21 cellular contexts compared by ENCODE assay signal in genomic region chr14:21415329-21415728, GRCh38.
"Had no signal": no experiment of that assay in that cellular context is flagged by ENCODE, and none has a peak within 500 bp of the region (broad histone marks: within the 10 kb centered on the region; RNA-seq: fewer than 3 reads in every experiment).

No MANE protein-coding gene starts in this region.

- H3K4me1 Mint-ChIP-seq: T-cell had no signal

- H3K27ac ChIP-seq: breast epithelium, colonic mucosa, KMS-11 had no signal

- H3K4me3 ChIP-seq: breast epithelium, colonic mucosa had no signal

- H3K9me3 Mint-ChIP-seq: activated naive CD8-positive, alpha-beta T cell treated with anti-CD3 and anti-CD28 coated beads, Interleukin-2, amount 10 ng/mL, durations not matched to agents 7 days and 5 days; T-cell had no signal

- H3K4me1 ChIP-seq: breast epithelium, colonic mucosa had no signal

- ATAC-seq: T-cell had no signal

- DNase-seq: activated CD4-positive, CD25-positive, alpha-beta regulatory T cell; activated naive CD8-positive, alpha-beta T cell treated with anti-CD3 and anti-CD28 coated beads, Interleukin-2, amount 10 ng/mL, durations not matched to agents 7 days and 5 days; activated T-cell treated with anti-CD3 and anti-CD28 coated beads for 4 hours; aorta; caudate nucleus; colonic mucosa; dermis blood vessel endothelial cell; NCI-H1092; NCI-H1436; NCI-H1694 treated with DMSO at 0.1 percent for 48 hours; NCI-H2029 treated with DMSO at 0.1 percent for 48 hours; NCI-H345; NCI-H510A; NCI-H526 treated with DMSO at 0.1 percent for 48 hours; NCI-H82; SIG-M5; T-cell; T-helper 2 cell; T1000 had no signal

- H3K27me3 Mint-ChIP-seq: activated naive CD8-positive, alpha-beta T cell treated with anti-CD3 and anti-CD28 coated beads, Interleukin-2, amount 10 ng/mL, durations not matched to agents 7 days and 5 days; T-cell had no signal

- H3K4me3 Mint-ChIP-seq: activated naive CD8-positive, alpha-beta T cell treated with anti-CD3 and anti-CD28 coated beads, Interleukin-2, amount 10 ng/mL, durations not matched to agents 7 days and 5 days; T-cell had no signal

- H3K9me3 ChIP-seq: breast epithelium, colonic mucosa had no signal

- H3K27me3 ChIP-seq: breast epithelium, colonic mucosa had no signal

- H3K27ac Mint-ChIP-seq: activated naive CD8-positive, alpha-beta T cell treated with anti-CD3 and anti-CD28 coated beads, Interleukin-2, amount 10 ng/mL, durations not matched to agents 7 days and 5 days had no signal
